Comparison of ENCODE assay signal across 7 cellular contexts in genomic region chr18:72452328-72452727, GRCh38.
"Had no signal": no experiment of that assay in that cellular context is flagged by ENCODE, and none has a peak within 500 bp of the region (broad histone marks: within the 10 kb centered on the region; RNA-seq: fewer than 3 reads in every experiment).

No MANE protein-coding gene starts in this region.

- DNase-seq: GDM1, GF-D8 had no signal

- FAIRE-seq: G401.6, GM12891, GM12892, GM18507, GM19239 had no signal
